Comparison of ENCODE assay signal across 33 cellular contexts in the genomic region with DNA sequence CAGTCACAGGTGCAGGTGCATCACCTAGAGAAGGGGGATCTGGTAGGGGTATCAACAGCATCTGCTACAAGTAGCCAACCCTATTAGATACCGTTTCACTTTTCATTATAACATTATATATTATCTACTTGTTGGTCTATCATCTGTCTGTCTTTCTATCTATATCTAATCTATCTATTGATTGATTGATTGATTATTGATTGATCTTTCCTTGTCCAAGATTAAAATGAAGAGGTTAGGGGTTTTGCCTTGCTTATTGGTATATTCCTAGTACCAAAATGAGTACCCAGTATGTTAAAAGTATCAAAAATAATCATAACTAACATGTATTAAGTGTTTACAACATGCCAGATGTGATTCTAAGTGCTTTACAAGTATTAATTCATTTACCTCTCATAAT.
"Had no signal": no experiment of that assay in that cellular context is flagged by ENCODE, and none has a peak within 500 bp of the region (broad histone marks: within the 10 kb centered on the region; RNA-seq: fewer than 3 reads in every experiment).

No MANE protein-coding gene starts in this region.

- H3K27ac ChIP-seq: adrenal gland, ascending aorta, brain microvascular endothelial cell, breast epithelium, cardiac muscle cell had no signal

- ATAC-seq: activated naive CD4-positive, alpha-beta T cell treated with anti-CD3 and anti-CD28 coated beads, Interleukin-2, amount 50 U/mL, for 72 hours; activated naive CD8-positive, alpha-beta T cell treated with anti-CD3 and anti-CD28 coated beads, Interleukin-2, amount 50 U/mL, for 24 hours; activated T-cell treated with anti-CD3 and anti-CD28 coated beads, Interleukin-2, amount 50 U/mL, for 4 hours; activated T-cell treated with anti-CD3 and anti-CD28 coated beads, Interleukin-2, amount 50 U/mL, for 72 hours; activated T-helper 17 cell treated with anti-CD3 and anti-CD28 coated beads, Interleukin-2, amount 50 U/mL, for 72 hours had no signal

- DNase-seq: activated effector memory CD4-positive, alpha-beta T cell treated with anti-CD3 and anti-CD28 coated beads, Interleukin-2, amount 50 U/mL, for 16 hours; activated effector memory CD4-positive, alpha-beta T cell treated with Interleukin-2 at 50 U/mL for 16 hours; activated gamma-delta T cell; activated gamma-delta T cell treated with Interleukin-2 at 50 U/mL for 16 hours; activated naive CD4-positive, alpha-beta T cell; activated naive CD4-positive, alpha-beta T cell treated with anti-CD3 and anti-CD28 coated beads for 36 hours; activated naive CD4-positive, alpha-beta T cell treated with anti-CD3 and anti-CD28 coated beads, Interleukin-2, amount 10 ng/mL, durations not matched to agents 7 days and 5 days; activated naive CD4-positive, alpha-beta T cell treated with anti-CD3 and anti-CD28 coated beads, Interleukin-2, amount 50 U/mL, for 16 hours; activated naive CD4-positive, alpha-beta T cell treated with Interleukin-2 at 50 U/mL for 16 hours; activated naive CD8-positive, alpha-beta T cell treated with anti-CD3 and anti-CD28 coated beads for 36 hours; activated naive CD8-positive, alpha-beta T cell treated with anti-CD3 and anti-CD28 coated beads, Interleukin-2, amount 10 ng/mL, durations not matched to agents 7 days and 5 days; activated naive CD8-positive, alpha-beta T cell treated with anti-CD3 and anti-CD28 coated beads, Interleukin-2, amount 50 U/mL, for 24 hours; activated T-cell treated with anti-CD3 and anti-CD28 coated beads, Interleukin-2, amount 50 U/mL, for 1 hour; activated T-cell treated with anti-CD3 and anti-CD28 coated beads, Interleukin-2, amount 50 U/mL, for 24 hours; activated T-cell treated with anti-CD3 and anti-CD28 coated beads, Interleukin-2, amount 50 U/mL, for 4 hours; activated T-cell treated with anti-CD3 and anti-CD28 coated beads, Interleukin-2, amount 50 U/mL, for 48 hours; activated T-cell treated with anti-CD3 and anti-CD28 coated beads, Interleukin-2, amount 50 U/mL, for 72 hours; adrenal gland; amniotic stem cell; amygdala; anterior cingulate cortex; aorta; brain microvascular endothelial cell; caudate nucleus; central memory CD4-positive, alpha-beta T cell; cerebellar nuclear complex had no signal

- H3K27me3 ChIP-seq: adrenal gland, ascending aorta, brain microvascular endothelial cell, breast epithelium, cardiac muscle cell had no signal

- H3K4me3 ChIP-seq: adrenal gland, ascending aorta, breast epithelium, cardiac muscle cell had no signal

- FAIRE-seq: astrocyte, bronchial epithelial cell had no signal

- H3K9me3 ChIP-seq: adrenal gland, ascending aorta, breast epithelium had no signal

- H3K4me1 ChIP-seq: adrenal gland, ascending aorta, breast epithelium had no signal

- H3K36me3 ChIP-seq: adrenal gland, ascending aorta, brain microvascular endothelial cell, breast epithelium, cardiac muscle cell had no signal
